17 cellular contexts compared by ENCODE assay signal in genomic region chr12:3203713-3204112, GRCh38.
A peak's percentile ranks its signal among the peaks of the same experiment; 100 is the strongest.
DNase-seq lines count a peak whose midpoint lies in the region; ATAC-seq, FAIRE-seq and TF ChIP-seq lines count a peak whose summit lies in the region.
"Had no signal": no experiment of that assay in that cellular context is flagged by ENCODE, and none has a peak within 500 bp of the region (broad histone marks: within the 10 kb centered on the region; RNA-seq: fewer than 3 reads in every experiment).

No MANE protein-coding gene starts in this region.

- no peaks in the 10 kb centered on the region for H3K9me3 ChIP-seq in HepG2 (ENCODE audit: low read length)
- H3K9me3 ChIP-seq in right lobe of liver: no peaks in the 10 kb centered on the region
- H3K9me3 ChIP-seq: ovary, stomach, thyroid gland had no signal

- no peak overlapping the region for H3K4me2 ChIP-seq in HepG2 (ENCODE audit: low read depth, low read length)

- TF ChIP-seq EP300 in HepG2 (IDR thresholded peaks at IDR 0.05; ENCODE audit: low read depth in 2 of 2, low read length in 2 of 2) (no peak), HepG2 (CRISPR knock-in tag; IDR thresholded peaks at IDR 0.05; ENCODE audit: borderline replicate concordance) (no peak)

- TF ChIP-seq RAD21 in HepG2 (CRISPR knock-in tag; IDR thresholded peaks at IDR 0.05): no peak

- H3K4me1 ChIP-seq in HepG2 (ENCODE audit: insufficient read depth, low read length) (0 out of 2 replicates have a peak, but pooled peaks cover 8% of the 10 kb centered on the region), right lobe of liver (no peaks in the 10 kb centered on the region), foreskin keratinocyte (peaks cover 12% of the 10 kb centered on the region)

- in situ Hi-C loops in HepG2 (cut with HindIII; ENCODE audit: extremely low pct_ligation_motif_present, low pct_unique_long_range_greater_than_20kb): loop anchor here (5.0 kb wide), 1 partner anchor 66 kb away; no protein-coding TSS in a partner anchor

- H3K36me3 ChIP-seq in HepG2 (replicated peaks in 1 of 2; ENCODE audit: control insufficient read depth in 1 of 2, insufficient read depth in 2 of 2, low read length in 2 of 2) (peaks cover 3 to 6% of the 10 kb centered on the region in 2 experiments; a peak in 3 of 5 replicates), right lobe of liver (no peaks in the 10 kb centered on the region)
- H3K36me3 ChIP-seq: ovary, thyroid gland had no signal

- TF ChIP-seq POLR2A in HepG2 (IDR thresholded peaks at IDR 0.05; ENCODE audit: insufficient read depth in 1 of 2, low read depth in 2 of 2, low read length in 2 of 2) (no peak), right lobe of liver (IDR thresholded peaks at IDR 0.05) (no peak)

- FAIRE-seq in HepG2 (lab: Jason Lieb, UNC) (no peak), urothelium cell line (lab: Jason Lieb, UNC) (peak; percentile 30)
- FAIRE-seq: D721Med had no signal

- peak; percentile 28 for DNase-seq in NCI-H1105 treated with DMSO at 0.1 percent for 48 hours (lab: John Stamatoyannopoulos, UW)
- DNase-seq in NCI-H1105 (lab: John Stamatoyannopoulos, UW): no peak
- DNase-seq in HepG2 (ENCODE audit: low spot score): no peak
- DNase-seq in right lobe of liver: no peak
- peak; percentile 66 to 72 for DNase-seq in foreskin keratinocyte
- DNase-seq in urothelium cell line (ENCODE audit: low spot score): no peak
- no peak for DNase-seq in activated naive CD4-positive, alpha-beta T cell treated with Interleukin-2 at 50 U/mL for 16 hours
- DNase-seq in germinal center (ENCODE audit: low spot score): no peak
- DNase-seq: HFFc6, immature natural killer cell, KG1, NCI-H226 had no signal

- BruUV-seq in HepG2 (replicated peaks; lab: Mats Ljungman, UMichigan): no TSS peak

- ATAC-seq in HepG2 (no peak), right lobe of liver (no peak), foreskin keratinocyte (peak; percentile 32)

- TF ChIP-seq CTCF in HepG2 (CRISPR knock-in tag; IDR thresholded peaks at IDR 0.05) (no peak), right lobe of liver (IDR thresholded peaks at IDR 0.05) (no peak), foreskin keratinocyte (conservative IDR thresholded peaks at IDR 0.05) (no peak)

- H3K27me3 ChIP-seq in HepG2 (ENCODE audit: control insufficient read depth in 1 of 2, insufficient read depth in 2 of 2, low read length in 2 of 2) (no peaks in the 10 kb centered on the region), right lobe of liver (no peaks in the 10 kb centered on the region), foreskin keratinocyte (peaks cover 33% of the 10 kb centered on the region)
- H3K27me3 ChIP-seq: ovary, thyroid gland had no signal

- intact Hi-C loops in HepG2 (cut with micrococcal nuclease; ENCODE audit: unreplicated experiment): loop anchor here (2.0 kb wide), 1 partner anchor 131 kb away; no protein-coding TSS in a partner anchor
- intact Hi-C loops in right lobe of liver (cut with DNase I): loop anchor here in 1 of 2 donors (10.0 kb wide), 2 partner anchors 71 to 129 kb away; partner anchors contain the start of gene TSPAN9

- H3K27ac ChIP-seq in HepG2 (ENCODE audit: extremely low read length, insufficient read depth, low read length) (no peak overlapping the region), right lobe of liver (no peak overlapping the region), foreskin keratinocyte (no peak overlapping the region)
- H3K27ac ChIP-seq: GM23248, ovary, stomach, thyroid gland had no signal

- CTCF ChIA-PET in HepG2 (lab: Yijun Ruan, JAX; ENCODE audit: low intra/inter-chr PET ratio, low total read pairs): interaction anchor here (1.3 to 2.2 kb wide), 2 partner anchors 68 to 72 kb away, joined by 3 to 28 read pairs; no protein-coding TSS in a partner anchor

- WGBS in HepG2 (ENCODE audit: low lambda C conversion rate): 94% methylated on average over 2 of the region's 2 CpGs
- 50% methylated on average over 2 of the region's 2 CpGs for WGBS in right lobe of liver (ENCODE audit: insufficient coverage, low coverage, low lambda C conversion rate, missing lambda C conversion rate)

- no peaks in the 10 kb centered on the region for H3K79me2 ChIP-seq in HepG2 (ENCODE audit: insufficient read depth, low read length)

- H4K20me1 ChIP-seq in HepG2 (ENCODE audit: insufficient read depth, low read length): peaks cover 23% of the 10 kb centered on the region; the same call in 1 of the 2 replicates

- POLR2A ChIA-PET in HepG2 (lab: Yijun Ruan, JAX): no interaction called here

- no peak overlapping the region for H3K4me3 ChIP-seq in HepG2 (replicated peaks in 1 of 3; ENCODE audit: insufficient read depth in 1 of 3, low read depth in 2 of 3, low read length in 3 of 3)
- no peak overlapping the region for H3K4me3 ChIP-seq in right lobe of liver
- H3K4me3 ChIP-seq: GM23248, ovary, stomach, thyroid gland had no signal

- H3K9ac ChIP-seq in HepG2 (ENCODE audit: insufficient read depth, low read depth, low read length): no peak overlapping the region
- H3K9ac ChIP-seq: GM23248 had no signal

- no peak overlapping the region for H2AFZ ChIP-seq in HepG2 (ENCODE audit: low read length)
- H2AFZ ChIP-seq: GM23248 had no signal

TF ChIP-seq in HepG2, 621 proteins besides CTCF, POLR2A, EP300 and RAD21:
- no peak for TF ChIP-seq PAXIP1 (CRISPR knock-in tag; conservative IDR thresholded peaks at IDR 0.05)
- no peak for TF ChIP-seq KLF6 (CRISPR knock-in tag; IDR thresholded peaks at IDR 0.05)
- no peak for TF ChIP-seq MYPOP (CRISPR knock-in tag; IDR thresholded peaks at IDR 0.05)
- TF ChIP-seq WIZ (CRISPR knock-in tag; IDR thresholded peaks at IDR 0.05): no peak
- no peak for TF ChIP-seq HNF1B (CRISPR knock-in tag; IDR thresholded peaks at IDR 0.05)
- TF ChIP-seq CBX5 (CRISPR knock-in tag; IDR thresholded peaks at IDR 0.05; ENCODE audit: borderline replicate concordance): no peak
- peak; percentile 16 for TF ChIP-seq RBM22 (optimal IDR thresholded peaks at IDR 0.05; ENCODE audit: low read length)
- no peak for TF ChIP-seq ZNF3 (CRISPR knock-in tag; IDR thresholded peaks at IDR 0.05)
- TF ChIP-seq ZNF761 (CRISPR knock-in tag; conservative IDR thresholded peaks at IDR 0.05): no peak

Comparison
In these comparisons a context has a peak if more than half of its experiments do, and no peak if none do; other contexts are left out.
1. DNase-seq: peak in NCI-H1105 treated with DMSO at 0.1 percent for 48 hours (single experiment) and foreskin keratinocyte (2 of 2); none in NCI-H1105 (single experiment), HepG2 (single experiment), right lobe of liver (0 of 3), urothelium cell line (single experiment), activated naive CD4-positive, alpha-beta T cell treated with Interleukin-2 at 50 U/mL for 16 hours (single experiment) and germinal center (single experiment).